ENCODE assay signal across 9 cellular contexts in genomic region chr17:60602871-60603270, GRCh38. TPM values are rescaled to one million over a fixed set of nuclear protein-coding genes. Genes with fewer than 3 reads are reported as not detected.
DNase-seq lines count a peak whose midpoint lies in the region; TF ChIP-seq lines count a peak whose summit lies in the region.
"Had no signal": no experiment of that assay in that cellular context is flagged by ENCODE, and none has a peak within 500 bp of the region (broad histone marks: within the 10 kb centered on the region; RNA-seq: fewer than 3 reads in every experiment).

No MANE protein-coding gene starts in this region.

- H3K27ac ChIP-seq in PC-9 (peak overlapping the region; percentile 44; the same call in 1 of the 2 replicates), ovary (no peak overlapping the region), substantia nigra (ENCODE audit: low read depth, low read length, poor library complexity, severe bottlenecking) (no peak overlapping the region)

- no peak for DNase-seq in PC-9
- no peak for DNase-seq in epithelial cell of esophagus (ENCODE audit: low read depth)
- DNase-seq in ovary = no peak
- no peak for DNase-seq in NCI-H510A treated with DMSO at 0.1 percent for 48 hours (lab: John Stamatoyannopoulos, UW)
- DNase-seq in substantia nigra (lab: John Stamatoyannopoulos, UW) = no peak
- no peak for DNase-seq in NCI-H748 treated with DMSO at 0.1 percent for 48 hours (lab: John Stamatoyannopoulos, UW)
- no peak for DNase-seq in NOMO-1 treated with DMSO at 0.1 percent for 48 hours (lab: John Stamatoyannopoulos, UW; ENCODE audit: unreplicated experiment)
- DNase-seq: stimulated activated CD4-positive, alpha-beta T cell treated with anti-CD3 and anti-CD28 coated beads, Interleukin-2, amount 100 ng/mL, for 48 hours had no signal

- H3K36me3 ChIP-seq in ES-I3 (ENCODE audit: insufficient read depth, low read length) = no peaks in the 10 kb centered on the region
- no peaks in the 10 kb centered on the region for H3K36me3 ChIP-seq in PC-9 (ENCODE audit: low read depth)
- H3K36me3 ChIP-seq in ovary = no peaks in the 10 kb centered on the region

- H3K27me3 ChIP-seq in PC-9 (ENCODE audit: insufficient read depth, low read depth) (no peaks in the 10 kb centered on the region), ovary (no peaks in the 10 kb centered on the region)

- TF ChIP-seq EP300 in ovary (IDR thresholded peaks at IDR 0.05) = no peak

- intact Hi-C loops in PC-9 (cut with micrococcal nuclease; ENCODE audit: unreplicated experiment) = loop anchor here (5.0 kb wide), 1 partner anchor 76 kb away; the partner anchor contains the start of gene APPBP2
- intact Hi-C loops in ovary (cut with DNase I) = loop anchor here in 3 of 4 donors (10.0 kb wide), 1 partner anchor 78 kb away; the partner anchor contains the start of gene APPBP2 (in 3 of the 3)

- no peaks in the 10 kb centered on the region for H3K4me1 ChIP-seq in ES-I3 (ENCODE audit: insufficient read depth, low read length)
- peaks cover 30% of the 10 kb centered on the region for H3K4me1 ChIP-seq in PC-9 (replicated peaks; ENCODE audit: insufficient read depth)
- peaks cover 7% of the 10 kb centered on the region for H3K4me1 ChIP-seq in ovary (ENCODE audit: insufficient read depth)

- 0 to 7% (median 2%) methylated on average over 1 of the region's 1 CpG for WGBS in ovary, 3 donors

- H3K4me2 ChIP-seq in PC-9 = peak overlapping the region; percentile 84

- H3F3A ChIP-seq in PC-9 (ENCODE audit: insufficient read depth, low read depth) = peaks cover 24% of the 10 kb centered on the region

- TF ChIP-seq POLR2A in ovary (IDR thresholded peaks at IDR 0.05) = no peak

- H3K9me3 ChIP-seq in ES-I3 (ENCODE audit: control insufficient read depth, insufficient read depth, low read length) = no peaks in the 10 kb centered on the region
- H3K9me3 ChIP-seq in PC-9 (ENCODE audit: insufficient read depth, low read depth) = no peaks in the 10 kb centered on the region
- no peaks in the 10 kb centered on the region for H3K9me3 ChIP-seq in ovary

- no TSS peak for BruUV-seq in PC-9 (replicated peaks; lab: Mats Ljungman, UMichigan)

- CTCF ChIA-PET in PC-9 (lab: Charles Lee) = no interaction called here

- POLR2A ChIA-PET in PC-9 (lab: Charles Lee; ENCODE audit: unreplicated experiment) = no interaction called here

- peak overlapping the region; percentile 69 for H3K9ac ChIP-seq in ES-I3 (ENCODE audit: low read depth, low read length)

- peaks cover 76% of the 10 kb centered on the region for H3K79me2 ChIP-seq in PC-9 (ENCODE audit: low read depth)

- H3K4me3 ChIP-seq in PC-9 = peak overlapping the region; percentile 87
- peak overlapping the region; percentile 86 for H3K4me3 ChIP-seq in epithelial cell of esophagus (ENCODE audit: low read length)
- peak overlapping the region; percentile 83 for H3K4me3 ChIP-seq in ovary

- H3K9me2 ChIP-seq in PC-9 (ENCODE audit: insufficient read depth) = no peaks in the 10 kb centered on the region

- H4K20me1 ChIP-seq in PC-9 (ENCODE audit: insufficient read depth) = 0 out of 2 replicates have a peak, but pooled peaks cover 5% of the 10 kb centered on the region

- no peak for TF ChIP-seq CTCF in PC-9 (conservative IDR thresholded peaks at IDR 0.05)
- no peak for TF ChIP-seq CTCF in epithelial cell of esophagus (IDR thresholded peaks at IDR 0.05; ENCODE audit: insufficient read depth, low read depth, low read length, missing control alignments)
- TF ChIP-seq CTCF in ovary (IDR thresholded peaks at IDR 0.05) = no peak

- H2AFZ ChIP-seq in PC-9 = no peak overlapping the region

RNA-seq across cellular contexts. Expression of gene PPM1D, which starts 2.9 kb away (rescaled TPM):
- 10.4 and 12.1 TPM in 2 replicates for total RNA-seq in PC-9 (2021)
- total RNA-seq in ovary = 10 to 100 TPM; 11.9 to 35.5 (median 28.7) TPM
- polyA plus RNA-seq in ovary = 10 to 100 TPM; 16.3 to 20.9 TPM
